8 cellular contexts compared by ENCODE assay signal in genomic region chr9:136886610-136887597, GRCh38. TPM values are rescaled to one million over a fixed set of nuclear protein-coding genes. Genes with fewer than 3 reads are reported as not detected.
DNase-seq lines count a peak whose midpoint lies in the region; ATAC-seq and TF ChIP-seq lines count a peak whose summit lies in the region.

No MANE protein-coding gene starts in this region.

- no peak for TF ChIP-seq CTCF in GM10266 (IDR thresholded peaks at IDR 0.05; ENCODE audit: control insufficient read depth, insufficient read depth, low read depth, missing control alignments)
- TF ChIP-seq CTCF in OCI-LY7 (conservative IDR thresholded peaks at IDR 0.05; ENCODE audit: low read length) = no peak

- H3K9ac ChIP-seq in skeletal muscle satellite cell (ENCODE audit: low read depth, low read length) = peak overlapping the region; percentile 91

- ATAC-seq in HG02588 (IDR thresholded peaks at IDR 0.05; ENCODE audit: unreplicated experiment) (peak; percentile 29), GM21529 (IDR thresholded peaks at IDR 0.05; ENCODE audit: unreplicated experiment) (no peak)

- POLR2A ChIA-PET in OCI-LY7 (lab: Charles Lee) = interaction anchor here (1.2 kb wide), 2 partner anchors 17 to 160 kb away, joined by 3 read pairs; no protein-coding TSS in a partner anchor

- H3K4me2 ChIP-seq in OCI-LY7 (ENCODE audit: low read length) (peak overlapping the region; percentile 79), skeletal muscle satellite cell (ENCODE audit: low read length) (peak overlapping the region; percentile 94)

- no peaks in the 10 kb centered on the region for H3K9me3 ChIP-seq in OCI-LY7 (ENCODE audit: low read length)
- H3K9me3 ChIP-seq in skeletal muscle satellite cell (replicated peaks; ENCODE audit: low read length) = no peaks in the 10 kb centered on the region

- H2AFZ ChIP-seq in OCI-LY7 (ENCODE audit: low read length) = no peak overlapping the region

- H3K79me2 ChIP-seq in OCI-LY7 (ENCODE audit: insufficient read depth, low read depth, low read length) = peaks cover 51% of the 10 kb centered on the region

- H3K27me3 ChIP-seq in skeletal muscle satellite cell (ENCODE audit: control insufficient read depth, insufficient read depth, low read length) = no peaks in the 10 kb centered on the region

- H3K4me1 ChIP-seq in OCI-LY7 (ENCODE audit: insufficient read depth, low read length, poor library complexity, severe bottlenecking) = peaks cover 17% of the 10 kb centered on the region
- H3K4me1 ChIP-seq in skeletal muscle satellite cell (ENCODE audit: control insufficient read depth, insufficient read depth, low read length) = peaks cover 22% of the 10 kb centered on the region

- peak overlapping the region; percentile 62 for H3K27ac ChIP-seq in OCI-LY7 (ENCODE audit: low read depth, low read length, poor library complexity, severe bottlenecking)

- H3K4me3 ChIP-seq in OCI-LY7 (ENCODE audit: low read depth, low read length, poor library complexity, severe bottlenecking) (peak overlapping the region; percentile 96), iPS-11a (ENCODE audit: low read depth, low read length) (peak overlapping the region; percentile 72), skeletal muscle satellite cell (ENCODE audit: low read length) (peak overlapping the region; percentile 78)

- DNase-seq in 8988T (peak; percentile 86), GM10266 (ENCODE audit: extremely low spot score) (peak; percentile 76), OCI-LY7 (ENCODE audit: low spot score) (peak; percentile 59), amniotic epithelial cell (ENCODE audit: low read depth) (peak; percentile 21)

- CTCF ChIA-PET in OCI-LY7 (lab: Charles Lee; ENCODE audit: unreplicated experiment) = no interaction called here

- BruUV-seq in OCI-LY7 (replicated peaks; lab: Mats Ljungman, UMichigan) = no TSS peak

- H4K20me1 ChIP-seq in OCI-LY7 (ENCODE audit: insufficient read depth, low read length) = peaks cover 10% of the 10 kb centered on the region; the same call in 1 of the 2 replicates

- intact Hi-C loops in OCI-LY7 (cut with micrococcal nuclease; ENCODE audit: unreplicated experiment) = loop anchor here (1.0 to 5.0 kb wide), 5 partner anchors 20 to 142 kb away; partner anchors contain the start of genes ABCA2, C8G, EDF1 and FBXW5

- H3K9me2 ChIP-seq in OCI-LY7 (ENCODE audit: insufficient read depth, low read length) = no peaks in the 10 kb centered on the region

- H3K36me3 ChIP-seq in OCI-LY7 (ENCODE audit: insufficient read depth, low read length) (peaks cover 19% of the 10 kb centered on the region), skeletal muscle satellite cell (ENCODE audit: insufficient read depth, low read length) (peaks cover 2% of the 10 kb centered on the region)

RNA-seq across cellular contexts. Expression of gene TRAF2, which starts 0.6 kb away (rescaled TPM):
- total RNA-seq in OCI-LY7 (2014; rRNA removed; shearing (Covaris generic)) = 31.4 and 34.7 TPM in 2 replicates
- total RNA-seq in OCI-LY7 (2022) = 40.5 and 43.7 TPM in 2 replicates
- total RNA-seq in skeletal muscle satellite cell (2012; rRNA removed) = 10.6 and 11.6 TPM in 2 replicates

RNA-seq across cellular contexts. Expression of gene EDF1, which starts 20.8 kb away (rescaled TPM):
- total RNA-seq in OCI-LY7 (2014; rRNA removed; shearing (Covaris generic)) = 272 and 409 TPM in 2 replicates
- total RNA-seq in OCI-LY7 (2022) = 222 and 246 TPM in 2 replicates
- 209 and 288 TPM in 2 replicates for total RNA-seq in skeletal muscle satellite cell (2012; rRNA removed)

RNA-seq across cellular contexts. Expression of gene MAMDC4, which starts 34.8 kb away (rescaled TPM):
- total RNA-seq in OCI-LY7 (2014; rRNA removed; shearing (Covaris generic)) = 11.7 and 14.0 TPM in 2 replicates
- total RNA-seq in OCI-LY7 (2022) = 12.7 and 14.2 TPM in 2 replicates
- 0.51 and 0.66 TPM in 2 replicates for total RNA-seq in skeletal muscle satellite cell (2012; rRNA removed)

RNA-seq across cellular contexts. Expression of gene PHPT1, which starts 37.7 kb away (rescaled TPM):
- total RNA-seq in OCI-LY7 (2014; rRNA removed; shearing (Covaris generic)) = 56.9 and 81.9 TPM in 2 replicates
- 42.4 and 49.9 TPM in 2 replicates for total RNA-seq in OCI-LY7 (2022)
- 63.6 and 65.7 TPM in 2 replicates for total RNA-seq in skeletal muscle satellite cell (2012; rRNA removed)

RNA-seq across cellular contexts. Expression of gene AJM1, which starts 44.6 kb away (rescaled TPM):
- total RNA-seq in OCI-LY7 (2014; rRNA removed; shearing (Covaris generic)) = 2.4 and 2.5 TPM in 2 replicates
- 4.6 and 5.1 TPM in 2 replicates for total RNA-seq in OCI-LY7 (2022)
- 1.5 TPM in 2 replicates for total RNA-seq in skeletal muscle satellite cell (2012; rRNA removed)

Comparison
In these comparisons a context has a peak if more than half of its experiments do, and no peak if none do; other contexts are left out.
1. DNase-seq: peak in every context shown above with its lines; median percentile 86 in 8988T; 76 in GM10266; 59 in OCI-LY7; 21 in amniotic epithelial cell.